Comparison of ENCODE assay signal across 14 cellular contexts in genomic region chr14:79426103-79426755, GRCh38.
"Had no signal": no experiment of that assay in that cellular context is flagged by ENCODE, and none has a peak within 500 bp of the region (broad histone marks: within the 10 kb centered on the region; RNA-seq: fewer than 3 reads in every experiment).

No MANE protein-coding gene starts in this region.

- H3K27ac ChIP-seq: ascending aorta, breast epithelium, epithelial cell of prostate, neural progenitor cell, ovary, stomach, testis had no signal

- DNase-seq: activated CD4-positive, alpha-beta T cell treated with anti-CD3 and anti-CD28 coated beads, Interleukin-2, amount 50 U/mL, for 1 hour; activated naive CD4-positive, alpha-beta T cell treated with Interleukin-2 at 50 U/mL for 16 hours; activated naive CD8-positive, alpha-beta T cell treated with anti-CD3 and anti-CD28 coated beads, Interleukin-2, amount 50 U/mL, for 24 hours; foreskin melanocyte; mesendoderm; ovary; stimulated activated CD4-positive, alpha-beta T cell treated with anti-CD3 and anti-CD28 coated beads, Interleukin-12 subunit alpha, Interleukin-12 subunit beta, amount 100 ng/mL, for 4 hours; stimulated activated CD4-positive, alpha-beta T cell treated with anti-CD3 and anti-CD28 coated beads, Interleukin-2, amount 100 ng/mL, for 24 hours; stomach; testis had no signal

- H3K27me3 ChIP-seq: ascending aorta, breast epithelium, neural progenitor cell, ovary, stomach, testis had no signal

- H3K36me3 ChIP-seq: ascending aorta, breast epithelium, neural progenitor cell, ovary, stomach had no signal

- ATAC-seq: activated naive CD8-positive, alpha-beta T cell treated with anti-CD3 and anti-CD28 coated beads, Interleukin-2, amount 50 U/mL, for 24 hours had no signal

- H3K4me3 ChIP-seq: ascending aorta, breast epithelium, neural progenitor cell, ovary, stomach, testis had no signal

- H3K9me3 ChIP-seq: ascending aorta, breast epithelium, ovary, stomach, testis had no signal

- H3K9ac ChIP-seq: neural progenitor cell had no signal

- H3K4me1 ChIP-seq: ascending aorta, breast epithelium, neural progenitor cell, testis had no signal
